8 cellular contexts compared by ENCODE assay signal in the genomic region with DNA sequence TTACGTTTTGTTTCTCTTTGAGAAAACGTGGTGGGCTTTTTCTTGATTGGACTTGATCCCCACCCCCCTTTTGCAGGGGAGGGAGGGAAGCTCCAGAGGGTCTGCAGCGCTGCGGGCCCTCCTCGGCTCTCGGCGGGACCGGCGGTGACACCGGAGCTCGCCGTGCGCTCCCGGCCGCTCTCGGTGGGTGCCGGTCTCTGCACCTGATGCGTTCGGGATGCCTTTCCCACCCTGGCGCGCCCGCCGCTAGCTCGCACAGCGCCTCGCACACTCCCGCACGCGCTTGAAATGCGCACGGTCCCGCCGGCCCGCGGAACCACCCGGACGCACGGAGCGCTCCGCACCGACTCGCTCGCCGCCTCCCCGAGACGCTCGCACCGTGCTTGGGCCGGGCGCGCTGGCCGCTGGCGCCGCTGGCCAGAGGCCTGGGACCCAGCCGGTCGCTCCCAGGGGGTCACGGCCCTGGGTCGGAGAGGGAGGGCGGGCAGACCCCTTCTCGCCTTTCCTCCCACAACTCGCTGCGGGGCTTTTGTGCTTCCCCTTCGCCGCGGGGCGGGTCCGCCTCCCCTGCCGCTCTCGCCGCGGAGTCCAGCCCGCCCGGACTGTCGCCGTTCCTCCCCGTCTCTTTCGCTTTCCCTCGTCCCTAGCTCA. TPM values are rescaled to one million over a fixed set of nuclear protein-coding genes. Genes with fewer than 3 reads are reported as not detected.
DNase-seq lines count a peak whose midpoint lies in the region; ATAC-seq and TF ChIP-seq lines count a peak whose summit lies in the region.

No MANE protein-coding gene starts in this region.

- intact Hi-C loops in heart right ventricle (cut with DNase I): loop anchor here in 8 of 10 donors (1.0 to 10.0 kb wide), 12 partner anchors 50 to 198 kb away; no protein-coding TSS in a partner anchor

- no peak overlapping the region for H2AFZ ChIP-seq in ACC112 (ENCODE audit: low read length, unreplicated experiment)

- peaks cover 59% of the 10 kb centered on the region for H3K79me2 ChIP-seq in ACC112 (ENCODE audit: control insufficient read depth, insufficient read depth, low read length, unreplicated experiment)

- 0 to 1% methylated on average over 53 to 78 of the region's 78 CpGs for WGBS in heart right ventricle, 2 donors

- H3K27me3 Mint-ChIP-seq in HFFc6 (ENCODE audit: insufficient read depth) (peaks cover 65% of the 10 kb centered on the region), progenitor cell of endocrine pancreas (peaks cover 27% of the 10 kb centered on the region)
- peaks cover 2% of the 10 kb centered on the region for H3K27me3 Mint-ChIP-seq in activated naive CD8-positive, alpha-beta T cell

- H3K27me3 ChIP-seq in ACC112 (ENCODE audit: insufficient read depth, low read length) (no peaks in the 10 kb centered on the region), heart right ventricle (peaks cover 0 to 20% (median 0%) of the 10 kb centered on the region in 7 donors)

- H3K9me3 Mint-ChIP-seq in HFFc6: no peaks in the 10 kb centered on the region
- H3K9me3 Mint-ChIP-seq in activated naive CD8-positive, alpha-beta T cell (ENCODE audit: low read depth): no peaks in the 10 kb centered on the region
- no peaks in the 10 kb centered on the region for H3K9me3 Mint-ChIP-seq in progenitor cell of endocrine pancreas (ENCODE audit: low read depth)

- H3K36me3 ChIP-seq in ACC112 (ENCODE audit: insufficient read depth, low read length) (peaks cover 20% of the 10 kb centered on the region), heart right ventricle (peaks cover 0 to 27% (median 19%) of the 10 kb centered on the region in 9 donors)

- H3K4me3 ChIP-seq in ACC112 (ENCODE audit: low read depth, low read length) (peak overlapping the region; percentile 98), heart right ventricle (peak overlapping the region; percentile 77 to 98 (median 94))

- peak overlapping the region; percentile 73 for H3K27ac ChIP-seq in ACC112 (ENCODE audit: low read depth, low read length)
- peak overlapping the region; percentile 92 to 100 (median 97) for H3K27ac ChIP-seq in heart right ventricle

- ATAC-seq in heart right ventricle (peak in 7 of 8 donors; percentile 3 to 35 (median 19)), GM18498 (IDR thresholded peaks at IDR 0.05; ENCODE audit: unreplicated experiment) (no peak), HG02623 (IDR thresholded peaks at IDR 0.05; ENCODE audit: unreplicated experiment) (no peak), HG03135 (IDR thresholded peaks at IDR 0.05; ENCODE audit: unreplicated experiment) (no peak)

- H3K27ac Mint-ChIP-seq in HFFc6 (no peak overlapping the region), progenitor cell of endocrine pancreas (peak overlapping the region; percentile 94)
- no peak overlapping the region for H3K27ac Mint-ChIP-seq in activated naive CD8-positive, alpha-beta T cell

- TF ChIP-seq CTCF in HFFc6 (IDR thresholded peaks at IDR 0.05) (no peak), heart right ventricle (IDR thresholded peaks at IDR 0.05) (no peak), progenitor cell of endocrine pancreas (IDR thresholded peaks at IDR 0.05; ENCODE audit: unreplicated experiment) (peak; percentile 1)

- H3K36me3 Mint-ChIP-seq in HFFc6 (ENCODE audit: low read depth) (no peaks in the 10 kb centered on the region), progenitor cell of endocrine pancreas (ENCODE audit: insufficient read depth) (peaks cover 5% of the 10 kb centered on the region)
- H3K36me3 Mint-ChIP-seq in activated naive CD8-positive, alpha-beta T cell: no peaks in the 10 kb centered on the region

- H3K4me1 ChIP-seq in ACC112 (ENCODE audit: control insufficient read depth, insufficient read depth, low read length, unreplicated experiment) (peaks cover 19% of the 10 kb centered on the region), heart right ventricle (peaks cover 25 to 71% (median 65%) of the 10 kb centered on the region in 9 donors)

- H3K4me3 Mint-ChIP-seq in HFFc6 (peak overlapping the region; percentile 77), progenitor cell of endocrine pancreas (ENCODE audit: low read depth) (peak overlapping the region; percentile 90)
- H3K4me3 Mint-ChIP-seq in activated naive CD8-positive, alpha-beta T cell: peak overlapping the region; percentile 91

- no peak for DNase-seq in HFFc6
- DNase-seq in heart right ventricle: peak; percentile 43 to 59
- peak; percentile 40 for DNase-seq in progenitor cell of endocrine pancreas (ENCODE audit: low spot score, unreplicated experiment)

- H3K4me1 Mint-ChIP-seq in HFFc6 (ENCODE audit: low read depth): 0 out of 2 replicates have a peak, but pooled peaks cover 4% of the 10 kb centered on the region
- H3K4me1 Mint-ChIP-seq in activated naive CD8-positive, alpha-beta T cell (ENCODE audit: low read depth): peaks cover 8% of the 10 kb centered on the region
- H3K4me1 Mint-ChIP-seq in progenitor cell of endocrine pancreas (ENCODE audit: low read depth): peaks cover 21% of the 10 kb centered on the region

- H3K9me3 ChIP-seq in heart right ventricle: no peaks in the 10 kb centered on the region

RNA-seq across cellular contexts. Expression of a gene that starts 1.0 kb away (rescaled TPM):
- not detected for total RNA-seq in HFFc6 (2021; fragmentation: NEBNext Ultra II Directional; extraction: Animal tissue kit (Norgen Biotek cat#: 25700))
- total RNA-seq in heart right ventricle (100 to 1,000 TPM in 1 of 10 donors, 10 to 100 TPM in 9; 18.3 to 108 (median 72.9) TPM), progenitor cell of endocrine pancreas (29.6 and 32.6 TPM in 2 replicates)
- polyA plus RNA-seq in heart right ventricle: 10 to 100 TPM; 21.1 to 39.6 TPM

Comparison
In these comparisons a context has a peak if more than half of its experiments do, and no peak if none do; other contexts are left out.
1. ATAC-seq: peak in heart right ventricle (7 of 8); none in GM18498 (single experiment), HG02623 (single experiment) and HG03135 (single experiment).
2. RNA of a gene that starts 1.0 kb away (total RNA-seq): 18.3 to 108 TPM in heart right ventricle and 29.6 to 32.6 TPM in progenitor cell of endocrine pancreas; not detected in HFFc6; every median in the first group is over 10 times any median in the second.
3. Peak in every context shown above with its lines, with median percentiles within 50 percentile points of each other: H3K4me3 Mint-ChIP-seq.